8 cellular contexts compared by ENCODE assay signal in genomic region chr19:28466107-28467045, GRCh38.
DNase-seq lines count a peak whose midpoint lies in the region; ATAC-seq, FAIRE-seq and TF ChIP-seq lines count a peak whose summit lies in the region.

No MANE protein-coding gene starts in this region.

- in situ Hi-C loops in GM12878 (cut with MboI), result loop anchor here (5.0 kb wide), 1 partner anchor 246 kb away; no protein-coding TSS in a partner anchor

- H2AFZ ChIP-seq in GM12878 (ENCODE audit: control insufficient read depth, low read depth, low read length), result no peak overlapping the region

- no peak for TF ChIP-seq POLR2A in GM12878 (IDR thresholded peaks at IDR 0.05; ENCODE audit: low read depth, low read length)

- H3K4me3 ChIP-seq in GM12878 (no peak overlapping the region), kidney (ENCODE audit: low read length in 2 of 2) (no peak overlapping the region)

- TF ChIP-seq EP300 in GM12878 (IDR thresholded peaks at IDR 0.05; ENCODE audit: borderline replicate concordance in 1 of 2, control insufficient read depth in 1 of 2, low read depth in 2 of 2, low read length in 2 of 2), result no peak

- FAIRE-seq in GM12878 (lab: Jason Lieb, UNC), result no peak
- FAIRE-seq in kidney (lab: Jason Lieb, UNC), result no peak
- no peak for FAIRE-seq in RCC 7860 (lab: Jason Lieb, UNC)

- no peaks in the 10 kb centered on the region for H3K9me3 ChIP-seq in GM12878 (replicated peaks; ENCODE audit: control insufficient read depth, insufficient read depth, low read length)
- no peaks in the 10 kb centered on the region for H3K9me3 ChIP-seq in kidney (ENCODE audit: control insufficient read depth in 1 of 2, low read length in 2 of 2)

- no TSS peak for BruUV-seq in GM12878 (replicated peaks; lab: Mats Ljungman, UMichigan)

- no peaks in the 10 kb centered on the region for H3K36me3 ChIP-seq in GM12878 (ENCODE audit: control insufficient read depth in 2 of 2, insufficient read depth in 2 of 2, low read length in 1 of 2)
- no peaks in the 10 kb centered on the region for H3K36me3 ChIP-seq in kidney (ENCODE audit: control insufficient read depth in 1 of 2, insufficient read depth in 2 of 2, low read length in 2 of 2)

- H3K4me2 ChIP-seq in GM12878 (ENCODE audit: control insufficient read depth, insufficient read depth), result no peak overlapping the region

- DNase-seq in D341Med (ENCODE audit: low spot score), result peak; percentile 45
- DNase-seq in SW480 (ENCODE audit: low spot score), result peak; percentile 84
- DNase-seq in GM12878 (ENCODE audit: low read depth, low spot score), result no peak
- no peak for DNase-seq in kidney
- peak; percentile 60 for DNase-seq in stimulated activated CD4-positive, alpha-beta T cell treated with anti-CD3 and anti-CD28 coated beads, Interleukin-4, amount 100 ng/mL, for 24 hours
- no peak for DNase-seq in GDM1 (lab: John Stamatoyannopoulos, UW)
- DNase-seq in RCC 7860 (ENCODE audit: low spot score), result no peak

- H3K9ac ChIP-seq in GM12878 (ENCODE audit: control insufficient read depth, insufficient read depth, low read length), result no peak overlapping the region
- no peak overlapping the region for H3K9ac ChIP-seq in kidney (ENCODE audit: low read length in 2 of 2)

- TF ChIP-seq CTCF in LNCAP (IDR thresholded peaks at IDR 0.05) (peak; percentile 88), GM12878 (IDR thresholded peaks at IDR 0.05 in 2 of 3, conservative IDR thresholded peaks at IDR 0.05 in 1 of 3; ENCODE audit: control insufficient read depth in 2 of 3, extremely low read depth in 1 of 3, insufficient read depth in 1 of 3, low read depth in 3 of 3, low read length in 3 of 3) (peak; percentile 45 to 51 (median 51); a peak in 5 of 6 replicates), kidney (IDR thresholded peaks at IDR 0.05; ENCODE audit: borderline replicate concordance, extremely low read depth, insufficient read depth) (peak; percentile 79)

- TF ChIP-seq RAD21 in GM12878 (IDR thresholded peaks at IDR 0.05; ENCODE audit: insufficient read depth, low read depth, low read length), result peak; percentile 43

- no peak for ATAC-seq in GM12878

- no peaks in the 10 kb centered on the region for H3K4me1 ChIP-seq in GM12878 (ENCODE audit: control insufficient read depth, insufficient read depth, low read length)
- H3K4me1 ChIP-seq in kidney (ENCODE audit: control insufficient read depth in 1 of 2, insufficient read depth in 1 of 2, low read depth in 1 of 2, low read length in 2 of 2), result peaks cover 0 to 11% of the 10 kb centered on the region in 2 donors

- H4K20me1 ChIP-seq in GM12878 (ENCODE audit: control insufficient read depth, insufficient read depth), result no peaks in the 10 kb centered on the region

- H3K27ac ChIP-seq in GM12878 (ENCODE audit: control insufficient read depth, insufficient read depth) (no peak overlapping the region), kidney (ENCODE audit: low read depth in 2 of 2, low read length in 2 of 2) (no peak overlapping the region)

- CTCF ChIA-PET in GM12878 (lab: Yijun Ruan, JAX), result interaction anchor here (0.6 to 3.7 kb wide), 11 partner anchors 17 to 480 kb away, joined by 3 to 22 read pairs (median 4); no protein-coding TSS in a partner anchor

- no peaks in the 10 kb centered on the region for H3K79me2 ChIP-seq in GM12878 (ENCODE audit: control insufficient read depth, insufficient read depth, low read length)

- RAD21 ChIA-PET in GM12878 (lab: Charles Lee; ENCODE audit: unreplicated experiment), result interaction anchor here (0.5 to 8.9 kb wide), 5 partner anchors 19 to 243 kb away, joined by 3 to 131 read pairs (median 4); no protein-coding TSS in a partner anchor

- 57% methylated on average over 9 of the region's 9 CpGs for WGBS in GM12878 (ENCODE audit: insufficient coverage, insufficient replicate concordance, low lambda C conversion rate, missing lambda C conversion rate)

- H3K27me3 ChIP-seq in GM12878 (replicated peaks in 1 of 2; ENCODE audit: control insufficient read depth in 2 of 2, insufficient read depth in 2 of 2, low read length in 1 of 2), result no peaks in the 10 kb centered on the region

- SMC1A ChIA-PET in GM12878 (lab: Charles Lee; ENCODE audit: uncharacterized antibody, unreplicated experiment), result interaction anchor here (0.6 to 1.9 kb wide), 7 partner anchors 40 to 412 kb away, joined by 3 to 5 read pairs (median 4); no protein-coding TSS in a partner anchor

- intact Hi-C loops in GM12878 (cut with micrococcal nuclease; ENCODE audit: unreplicated experiment) (loop anchor here (2.0 kb wide), 2 partner anchors 242 to 412 kb away; no protein-coding TSS in a partner anchor), kidney (cut with DNase I) (no loop called here)

- POLR2A ChIA-PET in GM12878 (lab: Charles Lee), result interaction anchor here (0.6 kb wide), 1 partner anchor 138 kb away, joined by 3 read pairs; no protein-coding TSS in a partner anchor

TF ChIP-seq in GM12878, 131 proteins besides CTCF, POLR2A, EP300 and RAD21:
- TF ChIP-seq KDM1A (IDR thresholded peaks at IDR 0.05; ENCODE audit: borderline replicate concordance), result no peak
- peak; percentile 55 for TF ChIP-seq SMC3 (IDR thresholded peaks at IDR 0.05; ENCODE audit: borderline replicate concordance, low read length)
- TF ChIP-seq ZNF384 (IDR thresholded peaks at IDR 0.05; ENCODE audit: borderline replicate concordance, low read depth, low read length), result peak; percentile 86

Comparison
In these comparisons a context has a peak if more than half of its experiments do, and no peak if none do; other contexts are left out.
1. DNase-seq: peak in D341Med (single experiment), SW480 (single experiment) and stimulated activated CD4-positive, alpha-beta T cell treated with anti-CD3 and anti-CD28 coated beads, Interleukin-4, amount 100 ng/mL, for 24 hours (single experiment); none in GM12878 (single experiment), kidney (single experiment), GDM1 (single experiment) and RCC 7860 (single experiment).
2. Peak in every context shown above with its lines, with median percentiles within 50 percentile points of each other: CTCF ChIP-seq.